ENCODE assay signal across 10 cellular contexts in genomic region chr3:15610083-15610482, GRCh38. TPM values are rescaled to one million over a fixed set of nuclear protein-coding genes. Genes with fewer than 3 reads are reported as not detected.
DNase-seq lines count a peak whose midpoint lies in the region; ATAC-seq, FAIRE-seq and TF ChIP-seq lines count a peak whose summit lies in the region.
"Had no signal": no experiment of that assay in that cellular context is flagged by ENCODE, and none has a peak within 500 bp of the region (broad histone marks: within the 10 kb centered on the region; RNA-seq: fewer than 3 reads in every experiment).

No MANE protein-coding gene starts in this region.

- H3K9ac ChIP-seq in mammary epithelial cell (ENCODE audit: insufficient read depth, low read length), result no peak overlapping the region

- no peak for TF ChIP-seq POLR2A in GM12891 (IDR thresholded peaks at IDR 0.05; ENCODE audit: low read depth, low read length)

- H3K4me3 ChIP-seq in mammary epithelial cell (replicated peaks in 1 of 3; ENCODE audit: insufficient read depth in 1 of 3, low read depth in 2 of 3, low read length in 3 of 3) (no peak overlapping the region), neutrophil (ENCODE audit: low read depth in 1 of 2, low read length in 1 of 2) (no peak overlapping the region), WERI-Rb-1 (ENCODE audit: low read depth, low read length) (no peak overlapping the region)

- no peaks in the 10 kb centered on the region for H3K9me3 ChIP-seq in mammary epithelial cell (replicated peaks; ENCODE audit: insufficient read depth, low read length)
- H3K9me3 ChIP-seq in neutrophil, result no peaks in the 10 kb centered on the region
- H3K9me3 ChIP-seq in WERI-Rb-1 (ENCODE audit: severe bottlenecking), result no peaks in the 10 kb centered on the region

- H4K20me1 ChIP-seq in mammary epithelial cell (ENCODE audit: insufficient read depth, low read length), result no peaks in the 10 kb centered on the region

- in situ Hi-C loops in Caki2 (cut with HindIII; ENCODE audit: low pct_unique_long_range_greater_than_20kb, low sequenced_read_pairs), result no loop called here
- in situ Hi-C loops in mammary epithelial cell (cut with MboI; ENCODE audit: low sequenced_read_pairs in 2 of 2), result loop anchor here in 1 of 2 donors (25.0 kb wide), 1 partner anchor 627 kb away; no protein-coding TSS in a partner anchor

- DNase-seq in Caki2 (ENCODE audit: low read depth) (peak; percentile 31), M059J (ENCODE audit: low read depth) (peak; percentile 92), mammary epithelial cell (peak; percentile 83), NCI-H526 (lab: John Stamatoyannopoulos, UW) (no peak), WERI-Rb-1 (no peak), GM12891 (ENCODE audit: insufficient read length, low spot score) (no peak)
- DNase-seq: activated naive CD4-positive, alpha-beta T cell treated with anti-CD3 and anti-CD28 coated beads for 36 hours had no signal

- FAIRE-seq in GM12891 (lab: Jason Lieb, UNC), result no peak

- no peak overlapping the region for H3K27ac ChIP-seq in mammary epithelial cell (ENCODE audit: insufficient read depth, low read depth, low read length)
- peak overlapping the region; percentile 31 for H3K27ac ChIP-seq in neutrophil
- no peak overlapping the region for H3K27ac ChIP-seq in WERI-Rb-1

- no peaks in the 10 kb centered on the region for H3K4me1 ChIP-seq in mammary epithelial cell (ENCODE audit: insufficient read depth, low read length)
- H3K4me1 ChIP-seq in neutrophil (ENCODE audit: control insufficient read depth in 1 of 2, insufficient read depth in 1 of 2, low read depth in 1 of 2, low read length in 1 of 2), result peaks cover 26 to 36% of the 10 kb centered on the region in 2 experiments

- H3K79me2 ChIP-seq in mammary epithelial cell (ENCODE audit: insufficient read depth, low read length), result no peaks in the 10 kb centered on the region

- H3K27me3 ChIP-seq in mammary epithelial cell (ENCODE audit: insufficient read depth, low read length), result no peaks in the 10 kb centered on the region
- no peaks in the 10 kb centered on the region for H3K27me3 ChIP-seq in neutrophil
- no peaks in the 10 kb centered on the region for H3K27me3 ChIP-seq in WERI-Rb-1 (ENCODE audit: insufficient read depth, low read depth, severe bottlenecking)

- H3K4me2 ChIP-seq in mammary epithelial cell (ENCODE audit: insufficient read depth, low read depth, low read length), result no peak overlapping the region

- no peak overlapping the region for H2AFZ ChIP-seq in mammary epithelial cell (ENCODE audit: low read depth, low read length)

- dilution Hi-C loops in mammary epithelial cell (cut with HindIII; ENCODE audit: low sequenced_read_pairs), result no loop called here

- WGBS in mammary epithelial cell (ENCODE audit: low coverage, missing lambda C conversion rate), result 88% methylated on average over 3 of the region's 3 CpGs

- TF ChIP-seq CTCF in mammary epithelial cell (conservative IDR thresholded peaks at IDR 0.05 in 1 of 2, IDR thresholded peaks at IDR 0.05 in 1 of 2; ENCODE audit: extremely low read depth in 1 of 2, insufficient read depth in 1 of 2, low read depth in 1 of 2, low read length in 2 of 2) (no peak), neutrophil (IDR thresholded peaks at IDR 0.05) (no peak), WERI-Rb-1 (IDR thresholded peaks at IDR 0.05; ENCODE audit: low read depth, low read length) (no peak)

- CTCF ChIA-PET in mammary epithelial cell (lab: Charles Lee; ENCODE audit: low non-redundant PET), result interaction anchor here (0.6 kb wide), 1 partner anchor 21 kb away, joined by 4 read pairs; no protein-coding TSS in a partner anchor

- intact Hi-C loops in mammary epithelial cell (cut with micrococcal nuclease), result no loop called here

- H3K36me3 ChIP-seq in mammary epithelial cell (ENCODE audit: insufficient read depth, low read length) (no peaks in the 10 kb centered on the region), neutrophil (no peaks in the 10 kb centered on the region), WERI-Rb-1 (no peaks in the 10 kb centered on the region)

- no TSS peak for BruUV-seq in mammary epithelial cell (replicated peaks; lab: Mats Ljungman, UMichigan)

- ATAC-seq in HG02938 (IDR thresholded peaks at IDR 0.05; ENCODE audit: unreplicated experiment), result no peak
- ATAC-seq: stimulated activated memory B cell treated with anti-CD40 and anti-IgM and Interleukin-4, amounts not matched to agents 10 μg/mL and 1 μg/mL and 100 μg/mL, for 72 hours had no signal

TF ChIP-seq in GM12891, 5 proteins besides CTCF, POLR2A, EP300 and RAD21:
- TF ChIP-seq PAX5 (IDR thresholded peaks at IDR 0.05; ENCODE audit: insufficient read depth, low read length, severe bottlenecking), result no peak
- TF ChIP-seq TAF1 (IDR thresholded peaks at IDR 0.05; ENCODE audit: low read depth, low read length), result no peak
- TF ChIP-seq POU2F2 (IDR thresholded peaks at IDR 0.05; ENCODE audit: low read depth, low read length), result no peak
- TF ChIP-seq POLR2AphosphoS5 (IDR thresholded peaks at IDR 0.05; ENCODE audit: low read depth, low read length), result no peak

RNA-seq across cellular contexts. Expression of gene BTD, which starts 8.5 kb away (rescaled TPM):
- total RNA-seq in Caki2 (2014; rRNA removed; shearing (Covaris generic); ENCODE audit: low replicate concordance), result 2.5 and 6.4 TPM in 2 replicates
- 24.2 and 34.6 TPM in 2 replicates for total RNA-seq in M059J (2014; rRNA removed; shearing (Covaris generic))
- 10 to 100 TPM in 1 of 2 donors, 1 to 10 TPM in 1; 8.0 to 21.7 TPM for total RNA-seq in mammary epithelial cell
- polyA plus RNA-seq in mammary epithelial cell, result 17.2 TPM
- polyA minus RNA-seq in mammary epithelial cell, result 15.1 TPM
- 4.8 TPM for polyA plus RNA-seq in GM12891 (2012; ENCODE audit: low read depth, missing spikeins)

RNA-seq across cellular contexts. Expression of gene HACL1, which starts 8.7 kb away (rescaled TPM):
- total RNA-seq in Caki2 (2014; rRNA removed; shearing (Covaris generic); ENCODE audit: low replicate concordance), result 7.9 and 10.9 TPM in 2 replicates
- 19.5 and 23.6 TPM in 2 replicates for total RNA-seq in M059J (2014; rRNA removed; shearing (Covaris generic))
- 10 to 100 TPM; 17.4 to 22.5 TPM for total RNA-seq in mammary epithelial cell
- polyA plus RNA-seq in mammary epithelial cell, result 23.5 TPM
- polyA minus RNA-seq in mammary epithelial cell, result 29.6 TPM
- polyA plus RNA-seq in GM12891 (2012; ENCODE audit: low read depth, missing spikeins), result 21.2 TPM

Comparison
In these comparisons a context has a peak if more than half of its experiments do, and no peak if none do; other contexts are left out.
1. DNase-seq: peak in Caki2 (single experiment), M059J (single experiment) and mammary epithelial cell (single experiment); none in NCI-H526 (0 of 2), WERI-Rb-1 (single experiment) and GM12891 (single experiment).